In the genomic region with DNA sequence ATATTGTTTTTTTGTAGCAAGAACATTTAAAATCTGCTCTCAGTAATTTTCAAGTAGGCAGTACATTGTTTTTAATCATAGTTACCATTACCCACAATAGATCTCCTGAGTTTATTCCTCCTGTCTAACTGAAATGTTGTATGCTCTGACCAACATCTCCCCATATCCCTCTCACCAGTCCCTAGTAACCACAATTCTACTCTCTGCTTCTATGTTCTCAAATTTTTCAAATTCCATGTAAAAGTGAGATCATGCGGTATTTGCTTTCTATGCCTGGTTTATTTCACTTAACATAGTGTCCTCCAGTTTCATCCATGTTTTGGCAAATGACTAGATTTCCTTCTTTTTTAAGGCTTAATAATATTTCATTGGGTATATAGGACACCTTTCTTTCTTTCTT, we compare ENCODE assay signal across 15 cellular contexts.
"Had no signal": no experiment of that assay in that cellular context is flagged by ENCODE, and none has a peak within 500 bp of the region (broad histone marks: within the 10 kb centered on the region; RNA-seq: fewer than 3 reads in every experiment).

No MANE protein-coding gene starts in this region.

- H3K9me3 ChIP-seq: adrenal gland, gastrocnemius medialis, thyroid gland had no signal

- H3K4me3 ChIP-seq: adrenal gland, gastrocnemius medialis, heart right ventricle, thyroid gland had no signal

- H3K79me2 ChIP-seq: parathyroid adenoma had no signal

- H3K4me1 ChIP-seq: adrenal gland, heart right ventricle, parathyroid adenoma, thyroid gland had no signal

- H3K27me3 ChIP-seq: adrenal gland, gastrocnemius medialis, thyroid gland had no signal

- H3K27ac ChIP-seq: adrenal gland, epithelial cell of prostate, gastrocnemius medialis, heart right ventricle, parathyroid adenoma, thyroid gland had no signal

- DNase-seq: activated CD4-positive, alpha-beta T cell treated with anti-CD3 and anti-CD28 coated beads for 4 hours; activated CD8-positive, alpha-beta T cell treated with anti-CD3 and anti-CD28 coated beads for 36 hours; activated effector memory CD4-positive, alpha-beta T cell treated with anti-CD3 and anti-CD28 coated beads, Interleukin-2, amount 50 U/mL, for 16 hours; activated T-cell treated with anti-CD3 and anti-CD28 coated beads, Interleukin-2, amount 50 U/mL, for 48 hours; adrenal gland; cerebellar nuclear complex; gastrocnemius medialis; heart right ventricle; left ventricle myocardium superior; naive thymus-derived CD8-positive, alpha-beta T cell; thyroid gland had no signal

- H3K36me3 ChIP-seq: adrenal gland, gastrocnemius medialis, heart right ventricle, thyroid gland had no signal

- H3K9ac ChIP-seq: parathyroid adenoma had no signal

- ATAC-seq: activated CD8-positive, alpha-beta T cell treated with anti-CD3 and anti-CD28 coated beads for 36 hours; gastrocnemius medialis; heart right ventricle; left ventricle myocardium superior; naive thymus-derived CD8-positive, alpha-beta T cell; stimulated activated memory B cell treated with anti-CD40 and anti-IgM and Interleukin-4, amounts not matched to agents 10 μg/mL and 1 μg/mL and 100 μg/mL, for 72 hours; WTC11 had no signal

- H2AFZ ChIP-seq: parathyroid adenoma had no signal
